ENCODE assay signal across 8 cellular contexts in the genomic region with DNA sequence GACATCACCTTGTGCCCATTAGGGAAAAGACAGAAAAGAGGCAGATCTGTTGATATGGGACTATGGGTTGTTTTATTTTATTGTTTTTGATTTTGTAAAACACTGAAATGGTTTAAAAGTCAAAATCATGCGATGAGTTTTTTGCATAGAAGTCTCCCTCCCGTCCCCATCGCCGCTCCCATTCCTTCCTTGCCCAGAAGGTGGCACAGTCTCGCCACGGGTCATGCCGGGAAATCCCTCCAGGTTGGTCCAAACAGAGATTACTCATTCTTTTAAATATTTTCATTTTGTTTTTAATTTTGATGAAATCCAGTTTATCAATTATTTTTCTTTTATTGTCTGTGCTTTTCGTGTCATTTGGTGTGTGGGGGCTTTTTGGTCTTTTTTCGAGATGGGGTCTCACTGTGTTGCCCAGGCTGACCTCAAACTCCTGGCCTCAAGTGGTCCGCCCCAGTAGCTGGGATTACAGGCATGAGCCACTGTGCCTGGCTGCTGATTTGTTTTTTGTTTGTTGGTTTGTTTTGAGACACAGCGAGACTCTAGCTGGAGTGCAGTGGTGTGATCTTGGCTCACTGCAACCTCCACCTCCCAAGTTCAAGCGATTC. TPM values are rescaled to one million over a fixed set of nuclear protein-coding genes. Genes with fewer than 3 reads are reported as not detected.
DNase-seq lines count a peak whose midpoint lies in the region; ATAC-seq, FAIRE-seq and TF ChIP-seq lines count a peak whose summit lies in the region.

No MANE protein-coding gene starts in this region.

- BruUV-seq in MCF 10A (replicated peaks; lab: Mats Ljungman, UMichigan) (no TSS peak), HepG2 (replicated peaks; lab: Mats Ljungman, UMichigan) (no TSS peak)

- TF ChIP-seq RAD21 in HepG2 (CRISPR knock-in tag; IDR thresholded peaks at IDR 0.05), result peak; percentile 81

- CTCF ChIA-PET in MCF 10A (lab: Yijun Ruan, JAX) (interaction anchor here (0.6 to 6.5 kb wide), 24 partner anchors 10 to 387 kb away, joined by 3 to 118 read pairs (median 4); a partner anchor contains a TSS), HepG2 (lab: Yijun Ruan, JAX; ENCODE audit: low intra/inter-chr PET ratio, low total read pairs) (interaction anchor here (1.1 to 3.2 kb wide), 4 partner anchors 21 to 60 kb away, joined by 4 to 31 read pairs (median 13); a partner anchor contains a TSS)

- FAIRE-seq in HepG2 (lab: Jason Lieb, UNC), result peak; percentile 88

- no peak overlapping the region for H2AFZ ChIP-seq in HepG2 (ENCODE audit: low read length)

- no peak overlapping the region for H3K4me3 Mint-ChIP-seq in MCF 10A (ENCODE audit: unreplicated experiment)

- H3K36me3 Mint-ChIP-seq in MCF 10A (ENCODE audit: insufficient read depth, unreplicated experiment), result peaks cover 4% of the 10 kb centered on the region

- TF ChIP-seq CTCF in 22Rv1 (IDR thresholded peaks at IDR 0.05) (peak; percentile 90), MCF 10A (IDR thresholded peaks at IDR 0.05; ENCODE audit: unreplicated experiment) (peak; percentile 77), HepG2 (CRISPR knock-in tag; IDR thresholded peaks at IDR 0.05) (peak; percentile 83)

- H3K4me3 ChIP-seq in HepG2 (replicated peaks in 1 of 3; ENCODE audit: insufficient read depth in 1 of 3, low read depth in 2 of 3, low read length in 3 of 3), result no peak overlapping the region

- peaks cover 18% of the 10 kb centered on the region; the same call in 1 of the 2 replicates for H3K4me1 ChIP-seq in HepG2 (ENCODE audit: insufficient read depth, low read length)

- H3K4me1 Mint-ChIP-seq in MCF 10A (ENCODE audit: insufficient read depth, unreplicated experiment), result peaks cover 25% of the 10 kb centered on the region

- no peak overlapping the region for H3K9ac ChIP-seq in HepG2 (ENCODE audit: insufficient read depth, low read depth, low read length)

- H3K9me3 Mint-ChIP-seq in MCF 10A (ENCODE audit: unreplicated experiment), result no peaks in the 10 kb centered on the region

- peaks cover 12 to 19% of the 10 kb centered on the region in 2 experiments for H3K36me3 ChIP-seq in HepG2 (replicated peaks in 1 of 2; ENCODE audit: control insufficient read depth in 1 of 2, insufficient read depth in 2 of 2, low read length in 2 of 2)

- peak; percentile 67 for ATAC-seq in HepG2
- no peak for ATAC-seq in HG02588 (IDR thresholded peaks at IDR 0.05; ENCODE audit: unreplicated experiment)

- no peaks in the 10 kb centered on the region for H3K9me3 ChIP-seq in HepG2 (ENCODE audit: low read length)

- in situ Hi-C loops in HepG2 (cut with HindIII; ENCODE audit: extremely low pct_ligation_motif_present, low pct_unique_long_range_greater_than_20kb), result loop anchor here (10.0 kb wide), 1 partner anchor 55 kb away; no protein-coding TSS in a partner anchor

- peaks cover 2% of the 10 kb centered on the region; the same call in 1 of the 2 replicates for H4K20me1 ChIP-seq in HepG2 (ENCODE audit: insufficient read depth, low read length)

- no peak overlapping the region for H3K4me2 ChIP-seq in HepG2 (ENCODE audit: low read depth, low read length)

- peak; percentile 66 for DNase-seq in EH (ENCODE audit: low read depth)
- DNase-seq in NCI-H2171 (lab: John Stamatoyannopoulos, UW), result peak; percentile 31
- peak; percentile 75 for DNase-seq in MCF 10A (ENCODE audit: unreplicated experiment)
- DNase-seq in HepG2 (ENCODE audit: low spot score), result peak; percentile 40
- peak; percentile 77 for DNase-seq in ureter (ENCODE audit: low spot score)
- no peak for DNase-seq in NCI-H2107 treated with DMSO at 0.1 percent for 48 hours (lab: John Stamatoyannopoulos, UW; ENCODE audit: unreplicated experiment)

- H3K27ac ChIP-seq in 22Rv1 (no peak overlapping the region), HepG2 (ENCODE audit: extremely low read length, insufficient read depth, low read length) (no peak overlapping the region)

- H3K27ac Mint-ChIP-seq in MCF 10A (ENCODE audit: low read depth, unreplicated experiment), result no peak overlapping the region

- 45% methylated on average over 12 of the region's 12 CpGs for WGBS in HepG2 (ENCODE audit: low lambda C conversion rate)

- H3K79me2 ChIP-seq in HepG2 (ENCODE audit: insufficient read depth, low read length), result peaks cover 7% of the 10 kb centered on the region

- H3K27me3 ChIP-seq in HepG2 (ENCODE audit: control insufficient read depth in 1 of 2, insufficient read depth in 2 of 2, low read length in 2 of 2), result no peaks in the 10 kb centered on the region

- no peak for TF ChIP-seq POLR2A in HepG2 (IDR thresholded peaks at IDR 0.05; ENCODE audit: insufficient read depth in 1 of 2, low read depth in 2 of 2, low read length in 2 of 2)

- peaks cover 12% of the 10 kb centered on the region for H3K27me3 Mint-ChIP-seq in MCF 10A (ENCODE audit: insufficient read depth, unreplicated experiment)

- intact Hi-C loops in MCF 10A (cut with micrococcal nuclease) (loop anchor here (1.0 kb wide), 2 partner anchors 37 to 61 kb away; a partner anchor contains a TSS), HepG2 (cut with micrococcal nuclease; ENCODE audit: unreplicated experiment) (loop anchor here (2.0 to 5.0 kb wide), 3 partner anchors 38 to 61 kb away; a partner anchor contains a TSS)

- POLR2A ChIA-PET in MCF 10A (lab: Yijun Ruan, JAX) (interaction anchor here (0.6 to 1.4 kb wide), 6 partner anchors 15 to 69 kb away, joined by 3 to 6 read pairs (median 4); a partner anchor contains a TSS), HepG2 (lab: Yijun Ruan, JAX) (interaction anchor here (0.7 to 2.1 kb wide), 9 partner anchors 11 to 70 kb away, joined by 3 to 18 read pairs (median 4); a partner anchor contains a TSS)

- TF ChIP-seq EP300 in HepG2 (IDR thresholded peaks at IDR 0.05; ENCODE audit: low read depth in 2 of 2, low read length in 2 of 2) (no peak), HepG2 (CRISPR knock-in tag; IDR thresholded peaks at IDR 0.05; ENCODE audit: borderline replicate concordance) (no peak)

RNA-seq across cellular contexts. Expression of a gene that starts 9.2 kb away (rescaled TPM):
- total RNA-seq in MCF 10A (2022) (6.5 and 11.9 TPM in 2 replicates), HepG2 (2016; rRNA removed; fragmentation: Illumina TruSeq; extraction: Trizol) (56.6 and 57.7 TPM in 2 replicates), ureter (48.5 TPM)
- total RNA-seq in HepG2 (2016; cell fraction: cytosol; rRNA removed; fragmentation: Illumina TruSeq; extraction: Trizol; ENCODE audit: low read depth), result 13.1 and 14.4 TPM in 2 replicates
- 51.1 and 64.9 TPM in 2 replicates for total RNA-seq in HepG2 (2016; cell fraction: insoluble cytoplasmic fraction; rRNA removed; fragmentation: Illumina TruSeq; extraction: Trizol)
- total RNA-seq in HepG2 (2016; cell fraction: membrane; rRNA removed; fragmentation: Illumina TruSeq; extraction: Trizol), result 36.0 and 36.7 TPM in 2 replicates
- 30.3 and 33.5 TPM in 2 replicates for total RNA-seq in HepG2 (2016; cell fraction: nucleus; rRNA removed; fragmentation: Illumina TruSeq; extraction: Trizol)
- 53.1 and 64.3 TPM in 2 replicates for polyA plus RNA-seq in HepG2 (2011; rRNA removed)
- 37.2 and 38.6 TPM in 2 replicates for polyA plus RNA-seq in HepG2 (2011; cell fraction: cytosol; rRNA removed)
- polyA plus RNA-seq in HepG2 (2011; cell fraction: nucleus; rRNA removed), result 97.0 and 102 TPM in 2 replicates
- 26.8 and 28.6 TPM in 2 replicates for polyA plus RNA-seq in HepG2 (2012)
- 15.6 and 16.2 TPM in 2 replicates for polyA plus RNA-seq in HepG2 (2016; cell fraction: cytosol; fragmentation: Illumina TruSeq; extraction: Trizol; ENCODE audit: low read depth)
- 40.6 and 44.1 TPM in 2 replicates for polyA plus RNA-seq in HepG2 (2016; cell fraction: insoluble cytoplasmic fraction; fragmentation: Illumina TruSeq; extraction: Trizol; ENCODE audit: low read depth)
- 22.8 and 23.5 TPM in 2 replicates for polyA plus RNA-seq in HepG2 (2016; cell fraction: membrane; fragmentation: Illumina TruSeq; extraction: Trizol; ENCODE audit: low read depth)
- 51.1 and 66.5 TPM in 2 replicates for polyA plus RNA-seq in HepG2 (2016; cell fraction: nucleus; fragmentation: Illumina TruSeq; extraction: Trizol; ENCODE audit: insufficient read depth, low read depth)
- 22.4 and 187 TPM in 2 replicates for polyA minus RNA-seq in HepG2 (2011; rRNA and poly(A)+ RNA removed; ENCODE audit: low replicate concordance)
- polyA minus RNA-seq in HepG2 (2011; cell fraction: cytosol; rRNA and poly(A)+ RNA removed), result 44.1 and 52.6 TPM in 2 replicates
- polyA minus RNA-seq in HepG2 (2011; cell fraction: nucleus; rRNA and poly(A)+ RNA removed), result 46.4 and 57.7 TPM in 2 replicates

RNA-seq across cellular contexts. Expression of a gene that starts 26.8 kb away (rescaled TPM):
- total RNA-seq in MCF 10A (2022) (172 and 193 TPM in 2 replicates), HepG2 (2016; rRNA removed; fragmentation: Illumina TruSeq; extraction: Trizol) (166 and 188 TPM in 2 replicates), ureter (99.8 TPM)
- 129 and 159 TPM in 2 replicates for total RNA-seq in HepG2 (2016; cell fraction: cytosol; rRNA removed; fragmentation: Illumina TruSeq; extraction: Trizol; ENCODE audit: low read depth)
- total RNA-seq in HepG2 (2016; cell fraction: insoluble cytoplasmic fraction; rRNA removed; fragmentation: Illumina TruSeq; extraction: Trizol), result 185 and 208 TPM in 2 replicates
- 248 and 299 TPM in 2 replicates for total RNA-seq in HepG2 (2016; cell fraction: membrane; rRNA removed; fragmentation: Illumina TruSeq; extraction: Trizol)
- total RNA-seq in HepG2 (2016; cell fraction: nucleus; rRNA removed; fragmentation: Illumina TruSeq; extraction: Trizol), result 62.8 and 69.8 TPM in 2 replicates
- polyA plus RNA-seq in HepG2 (2011; rRNA removed), result 65.8 and 66.8 TPM in 2 replicates
- 97.1 and 133 TPM in 2 replicates for polyA plus RNA-seq in HepG2 (2011; cell fraction: cytosol; rRNA removed)
- 51.8 and 54.0 TPM in 2 replicates for polyA plus RNA-seq in HepG2 (2011; cell fraction: nucleus; rRNA removed)
- polyA plus RNA-seq in HepG2 (2012), result 62.7 and 78.9 TPM in 2 replicates
- 166 and 238 TPM in 2 replicates for polyA plus RNA-seq in HepG2 (2016; cell fraction: cytosol; fragmentation: Illumina TruSeq; extraction: Trizol; ENCODE audit: low read depth)
- 205 and 220 TPM in 2 replicates for polyA plus RNA-seq in HepG2 (2016; cell fraction: insoluble cytoplasmic fraction; fragmentation: Illumina TruSeq; extraction: Trizol; ENCODE audit: low read depth)
- 217 and 267 TPM in 2 replicates for polyA plus RNA-seq in HepG2 (2016; cell fraction: membrane; fragmentation: Illumina TruSeq; extraction: Trizol; ENCODE audit: low read depth)
- polyA plus RNA-seq in HepG2 (2016; cell fraction: nucleus; fragmentation: Illumina TruSeq; extraction: Trizol; ENCODE audit: insufficient read depth, low read depth), result 105 and 120 TPM in 2 replicates
- polyA minus RNA-seq in HepG2 (2011; rRNA and poly(A)+ RNA removed; ENCODE audit: low replicate concordance), result 40.8 and 88.8 TPM in 2 replicates
- polyA minus RNA-seq in HepG2 (2011; cell fraction: cytosol; rRNA and poly(A)+ RNA removed), result 24.9 and 32.6 TPM in 2 replicates
- 13.4 and 14.2 TPM in 2 replicates for polyA minus RNA-seq in HepG2 (2011; cell fraction: nucleus; rRNA and poly(A)+ RNA removed)

RNA-seq across cellular contexts. Expression of a gene that starts 36.3 kb away (rescaled TPM):
- 193 and 288 TPM in 2 replicates for total RNA-seq in MCF 10A (2022)
- 43.0 and 146 TPM in 2 replicates for total RNA-seq in HepG2 (2016; rRNA removed; fragmentation: Illumina TruSeq; extraction: Trizol)
- 42.0 and 45.2 TPM in 2 replicates for total RNA-seq in HepG2 (2016; cell fraction: cytosol; rRNA removed; fragmentation: Illumina TruSeq; extraction: Trizol; ENCODE audit: low read depth)
- total RNA-seq in HepG2 (2016; cell fraction: insoluble cytoplasmic fraction; rRNA removed; fragmentation: Illumina TruSeq; extraction: Trizol), result 37.4 and 148 TPM in 2 replicates
- 53.4 and 57.4 TPM in 2 replicates for total RNA-seq in HepG2 (2016; cell fraction: membrane; rRNA removed; fragmentation: Illumina TruSeq; extraction: Trizol)
- 112 and 139 TPM in 2 replicates for total RNA-seq in HepG2 (2016; cell fraction: nucleus; rRNA removed; fragmentation: Illumina TruSeq; extraction: Trizol)
- polyA plus RNA-seq in HepG2 (2011; rRNA removed), result 422 and 537 TPM in 2 replicates
- polyA plus RNA-seq in HepG2 (2011; cell fraction: cytosol; rRNA removed), result 539 and 794 TPM in 2 replicates
- 1,510 and 1,558 TPM in 2 replicates for polyA plus RNA-seq in HepG2 (2011; cell fraction: nucleus; rRNA removed)
- polyA plus RNA-seq in HepG2 (2012), result 229 and 758 TPM in 2 replicates
- 22.2 and 24.9 TPM in 2 replicates for polyA plus RNA-seq in HepG2 (2016; cell fraction: cytosol; fragmentation: Illumina TruSeq; extraction: Trizol; ENCODE audit: low read depth)
- 49.2 and 57.0 TPM in 2 replicates for polyA plus RNA-seq in HepG2 (2016; cell fraction: insoluble cytoplasmic fraction; fragmentation: Illumina TruSeq; extraction: Trizol; ENCODE audit: low read depth)
- 30.8 and 31.5 TPM in 2 replicates for polyA plus RNA-seq in HepG2 (2016; cell fraction: membrane; fragmentation: Illumina TruSeq; extraction: Trizol; ENCODE audit: low read depth)
- 315 and 334 TPM in 2 replicates for polyA plus RNA-seq in HepG2 (2016; cell fraction: nucleus; fragmentation: Illumina TruSeq; extraction: Trizol; ENCODE audit: insufficient read depth, low read depth)
- polyA minus RNA-seq in HepG2 (2011; rRNA and poly(A)+ RNA removed; ENCODE audit: low replicate concordance), result 4.5 and 440 TPM in 2 replicates
- polyA minus RNA-seq in HepG2 (2011; cell fraction: cytosol; rRNA and poly(A)+ RNA removed), result 366 and 433 TPM in 2 replicates
- polyA minus RNA-seq in HepG2 (2011; cell fraction: nucleus; rRNA and poly(A)+ RNA removed), result 115 and 151 TPM in 2 replicates
- total RNA-seq in ureter, result 84.1 TPM

RNA-seq across cellular contexts. Expression of a gene that starts 47.8 kb away (rescaled TPM):
- total RNA-seq in MCF 10A (2022) (not detected in 2 replicates), HepG2 (2016; rRNA removed; fragmentation: Illumina TruSeq; extraction: Trizol) (0.13 TPM in 1 of 2 replicates, not detected in the other), ureter (3.6 TPM)
- 0.20 TPM in 1 of 2 replicates, not detected in the other for total RNA-seq in HepG2 (2016; cell fraction: cytosol; rRNA removed; fragmentation: Illumina TruSeq; extraction: Trizol; ENCODE audit: low read depth)
- total RNA-seq in HepG2 (2016; cell fraction: insoluble cytoplasmic fraction; rRNA removed; fragmentation: Illumina TruSeq; extraction: Trizol), result 0.11 TPM in 1 of 2 replicates, not detected in the other
- total RNA-seq in HepG2 (2016; cell fraction: membrane; rRNA removed; fragmentation: Illumina TruSeq; extraction: Trizol), result 0.17 and 0.19 TPM in 2 replicates
- total RNA-seq in HepG2 (2016; cell fraction: nucleus; rRNA removed; fragmentation: Illumina TruSeq; extraction: Trizol), result 0.25 TPM in 1 of 2 replicates, not detected in the other
- polyA plus RNA-seq in HepG2 (2011; rRNA removed), result 0.53 and 0.85 TPM in 2 replicates
- 0.66 and 0.68 TPM in 2 replicates for polyA plus RNA-seq in HepG2 (2011; cell fraction: cytosol; rRNA removed)
- 0.16 and 0.35 TPM in 2 replicates for polyA plus RNA-seq in HepG2 (2011; cell fraction: nucleus; rRNA removed)
- 0.11 and 0.13 TPM in 2 replicates for polyA plus RNA-seq in HepG2 (2012)
- polyA plus RNA-seq in HepG2 (2016; cell fraction: cytosol; fragmentation: Illumina TruSeq; extraction: Trizol; ENCODE audit: low read depth), result 0.05 TPM in 1 of 2 replicates, not detected in the other
- polyA plus RNA-seq in HepG2 (2016; cell fraction: insoluble cytoplasmic fraction; fragmentation: Illumina TruSeq; extraction: Trizol; ENCODE audit: low read depth), result 0.12 and 0.15 TPM in 2 replicates
- polyA plus RNA-seq in HepG2 (2016; cell fraction: membrane; fragmentation: Illumina TruSeq; extraction: Trizol; ENCODE audit: low read depth), result 0.13 TPM in 1 of 2 replicates, not detected in the other
- polyA plus RNA-seq in HepG2 (2016; cell fraction: nucleus; fragmentation: Illumina TruSeq; extraction: Trizol; ENCODE audit: insufficient read depth, low read depth), result not detected in 2 replicates
- 0.60 TPM in 1 of 2 replicates, not detected in the other for polyA minus RNA-seq in HepG2 (2011; rRNA and poly(A)+ RNA removed; ENCODE audit: low replicate concordance)
- 0.40 and 0.70 TPM in 2 replicates for polyA minus RNA-seq in HepG2 (2011; cell fraction: cytosol; rRNA and poly(A)+ RNA removed)
- 0.25 TPM in 1 of 2 replicates, not detected in the other for polyA minus RNA-seq in HepG2 (2011; cell fraction: nucleus; rRNA and poly(A)+ RNA removed)
